1 cellular context compared by ENCODE assay signal in genomic region chr2:162318280-162319222, GRCh38.
A peak's percentile ranks its signal among the peaks of the same experiment; 100 is the strongest.
TF ChIP-seq lines count a peak whose summit lies in the region.

Gene IFIH1 (minus strand): TSS chr2:162318684. CDS start chr2:162318307, 377 bp downstream.

TF ChIP-seq in GM12878, 131 proteins besides CTCF, POLR2A, EP300 and RAD21 (continued from another document):
- TF ChIP-seq TAF1 (IDR thresholded peaks at IDR 0.05; ENCODE audit: borderline replicate concordance, low read depth, low read length): peak; percentile 59
- TF ChIP-seq TARDBP (IDR thresholded peaks at IDR 0.05; ENCODE audit: borderline replicate concordance): no peak
- TF ChIP-seq MEF2A (IDR thresholded peaks at IDR 0.05; ENCODE audit: insufficient read depth, low read depth, low read length): 0 out of 2 replicates have a peak, but pooled peaks have one; percentile 44
- 0 out of 2 replicates have a peak, but pooled peaks have one; percentile 65 for TF ChIP-seq MTA3 (IDR thresholded peaks at IDR 0.05; ENCODE audit: borderline replicate concordance, low read length)
- TF ChIP-seq SMAD5 (IDR thresholded peaks at IDR 0.05; ENCODE audit: low read depth): peak; percentile 25; the same call in 1 of the 2 replicates
- peak; percentile 73 for TF ChIP-seq CREB1 (IDR thresholded peaks at IDR 0.05; ENCODE audit: low read depth)
- 0 out of 2 replicates have a peak, but pooled peaks have one; percentile 38 for TF ChIP-seq RCOR1 (conservative IDR thresholded peaks at IDR 0.05; ENCODE audit: low read depth, low read length)
- TF ChIP-seq SIN3A (IDR thresholded peaks at IDR 0.05; ENCODE audit: low read depth, low read length): peak; percentile 59; the same call in 1 of the 2 replicates
- peak; percentile 83; the same call in 1 of the 2 replicates for TF ChIP-seq NFIC (IDR thresholded peaks at IDR 0.05; ENCODE audit: low read depth, low read length)
- peak; percentile 62 for TF ChIP-seq IRF4 (IDR thresholded peaks at IDR 0.05; ENCODE audit: low read depth, low read length)
- TF ChIP-seq ZNF622 (IDR thresholded peaks at IDR 0.05): no peak
- TF ChIP-seq KLF5 (IDR thresholded peaks at IDR 0.05; ENCODE audit: partially characterized antibody): peak; percentile 79
- peak; percentile 96 for TF ChIP-seq PML (IDR thresholded peaks at IDR 0.05; ENCODE audit: low read length)
- TF ChIP-seq EGR1 (IDR thresholded peaks at IDR 0.05; ENCODE audit: borderline replicate concordance in 1 of 2, low read depth in 2 of 2, low read length in 2 of 2): no peak
- TF ChIP-seq POLR2AphosphoS5 (IDR thresholded peaks at IDR 0.05; ENCODE audit: low read length): peak; percentile 89
- peak; percentile 33; the same call in 1 of the 2 replicates for TF ChIP-seq MAX (IDR thresholded peaks at IDR 0.05; ENCODE audit: low read depth, low read length)
